In the genomic region with DNA sequence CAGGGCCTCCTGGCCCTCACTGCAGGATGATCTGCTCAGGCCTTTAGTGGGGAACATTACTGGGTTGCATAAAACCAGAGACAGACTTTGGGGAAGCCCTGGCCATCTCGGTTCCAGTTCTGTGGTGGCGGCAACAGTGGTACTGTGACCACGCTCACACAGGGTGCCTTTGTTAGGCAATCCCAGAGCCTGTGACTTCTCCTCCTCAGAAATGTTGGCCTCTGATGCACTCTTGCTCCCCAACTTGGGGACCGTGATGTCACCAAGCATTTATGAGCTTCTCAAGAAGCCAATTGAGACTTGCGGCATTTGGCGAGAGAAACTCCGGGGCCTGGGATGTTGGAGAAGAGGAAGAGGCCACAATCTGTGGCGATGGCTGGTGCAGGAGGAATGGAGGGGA, we compare ENCODE assay signal across 9 cellular contexts.
DNase-seq lines count a peak whose midpoint lies in the region; ATAC-seq and TF ChIP-seq lines count a peak whose summit lies in the region.
"Had no signal": no experiment of that assay in that cellular context is flagged by ENCODE, and none has a peak within 500 bp of the region (broad histone marks: within the 10 kb centered on the region; RNA-seq: fewer than 3 reads in every experiment).

No MANE protein-coding gene starts in this region.

- in situ Hi-C loops in gastrocnemius medialis (cut with MboI; ENCODE audit: low sequenced_read_pairs in 4 of 4): no loop called here

- intact Hi-C loops in gastrocnemius medialis (cut with DNase I; ENCODE audit: low total_unique reads): loop anchor here (2.0 kb wide), 2 partner anchors 80 to 96 kb away; no protein-coding TSS in a partner anchor

- H3K36me3 ChIP-seq in adipocyte (ENCODE audit: control insufficient read depth, insufficient read depth, low read length, severe bottlenecking): no peaks in the 10 kb centered on the region
- H3K36me3 ChIP-seq in gastrocnemius medialis: no peaks in the 10 kb centered on the region

- H3K9ac ChIP-seq in adipocyte (ENCODE audit: low read length): peak overlapping the region; percentile 85

- peaks cover 64% of the 10 kb centered on the region for H3K4me1 ChIP-seq in adipocyte (ENCODE audit: control insufficient read depth, insufficient read depth, low read length)
- H3K4me1 ChIP-seq in gastrocnemius medialis: peaks cover 32 to 34% of the 10 kb centered on the region in 2 donors

- H3K27me3 ChIP-seq in adipocyte (replicated peaks; ENCODE audit: control insufficient read depth, insufficient read depth, low read length) (no peaks in the 10 kb centered on the region), gastrocnemius medialis (no peaks in the 10 kb centered on the region)

- peak overlapping the region; percentile 52 for H3K4me3 ChIP-seq in adipocyte (ENCODE audit: low read length)
- H3K4me3 ChIP-seq in gastrocnemius medialis: no peak overlapping the region

- TF ChIP-seq POLR2A in gastrocnemius medialis (IDR thresholded peaks at IDR 0.05): no peak

- H3K27ac ChIP-seq in gastrocnemius medialis: peak overlapping the region; percentile 65 to 80 (median 73)

- peak; percentile 55 to 57 for ATAC-seq in gastrocnemius medialis
- ATAC-seq in HG02623 (IDR thresholded peaks at IDR 0.05; ENCODE audit: unreplicated experiment): no peak
- no peak for ATAC-seq in GM21528 (IDR thresholded peaks at IDR 0.05; ENCODE audit: low FRiP score, unreplicated experiment)

- peak; percentile 50 for DNase-seq in GM04503 (ENCODE audit: low read depth)
- DNase-seq in adipocyte (ENCODE audit: low read depth): no peak
- DNase-seq in inferior parietal cortex (ENCODE audit: extremely low spot score): peak; percentile 55
- DNase-seq in gastrocnemius medialis: peak in 1 of 2 donors; percentile 74
- DNase-seq in NCI-H128 (lab: John Stamatoyannopoulos, UW; ENCODE audit: unreplicated experiment): no peak
- no peak for DNase-seq in activated effector memory CD4-positive, alpha-beta T cell treated with anti-CD3 and anti-CD28 coated beads, Interleukin-2, amount 50 U/mL, for 16 hours
- DNase-seq: activated CD8-positive, alpha-beta memory T cell treated with anti-CD3 and anti-CD28 coated beads for 24 hours had no signal

- no peak for TF ChIP-seq CTCF in gastrocnemius medialis (IDR thresholded peaks at IDR 0.05 in 4 of 5, conservative IDR thresholded peaks at IDR 0.05 in 1 of 5)

- H3K9me3 ChIP-seq in adipocyte (ENCODE audit: control insufficient read depth, low read length): no peaks in the 10 kb centered on the region
- H3K9me3 ChIP-seq in gastrocnemius medialis: no peaks in the 10 kb centered on the region

Comparison
In these comparisons a context has a peak if more than half of its experiments do, and no peak if none do; other contexts are left out.
1. DNase-seq: peak in GM04503 (single experiment) and inferior parietal cortex (single experiment); none in adipocyte (single experiment), NCI-H128 (single experiment) and activated effector memory CD4-positive, alpha-beta T cell treated with anti-CD3 and anti-CD28 coated beads, Interleukin-2, amount 50 U/mL, for 16 hours (single experiment).
2. ATAC-seq: peak in gastrocnemius medialis (2 of 2); none in HG02623 (single experiment) and GM21528 (single experiment).